Comparison of ENCODE assay signal across 11 cellular contexts in genomic region chr7:7221602-7222038, GRCh38. TPM values are rescaled to one million over a fixed set of nuclear protein-coding genes. Genes with fewer than 3 reads are reported as not detected.
DNase-seq lines count a peak whose midpoint lies in the region; ATAC-seq and TF ChIP-seq lines count a peak whose summit lies in the region.
"Had no signal": no experiment of that assay in that cellular context is flagged by ENCODE, and none has a peak within 500 bp of the region (broad histone marks: within the 10 kb centered on the region; RNA-seq: fewer than 3 reads in every experiment).

No MANE protein-coding gene starts in this region.

- H2BK120ac ChIP-seq in neuronal stem cell (ENCODE audit: low read depth, low read length), result no peak overlapping the region

- ATAC-seq in natural killer cell treated with Interleukin-12 subunit alpha and Interleukin-12 subunit beta and Interleukin-15 and Interleukin-18, amount 100 ng/mL, for 72 hours, result peak; percentile 72 to 76
- ATAC-seq in GM21447 (IDR thresholded peaks at IDR 0.05; ENCODE audit: unreplicated experiment), result no peak

- no peak for TF ChIP-seq EP300 in suprapubic skin (IDR thresholded peaks at IDR 0.05)

- TF ChIP-seq CTCF in endodermal cell (conservative IDR thresholded peaks at IDR 0.05), result no peak
- TF ChIP-seq CTCF in suprapubic skin (IDR thresholded peaks at IDR 0.05), result no peak

- H4K91ac ChIP-seq in neuronal stem cell (ENCODE audit: low read depth, low read length, poor library complexity), result no peak overlapping the region

- no peak overlapping the region for H3K4me2 ChIP-seq in neuronal stem cell (ENCODE audit: insufficient read depth, low read length, poor library complexity, severe bottlenecking)

- no peak for TF ChIP-seq POLR2A in suprapubic skin (IDR thresholded peaks at IDR 0.05)

- no peak overlapping the region for H2BK5ac ChIP-seq in neuronal stem cell (ENCODE audit: low read length)

- H3K9me3 ChIP-seq in endodermal cell (ENCODE audit: control insufficient read depth, low read length) (peaks cover 25% of the 10 kb centered on the region), neuronal stem cell (replicated peaks in 1 of 2; ENCODE audit: control insufficient read depth in 2 of 2, insufficient read depth in 1 of 2, low read depth in 1 of 2, low read length in 2 of 2) (no peaks in the 10 kb centered on the region), suprapubic skin (no peaks in the 10 kb centered on the region)

- peaks cover 35% of the 10 kb centered on the region for H3K36me3 Mint-ChIP-seq in endodermal cell (ENCODE audit: low read depth)
- peaks cover 12% of the 10 kb centered on the region for H3K36me3 Mint-ChIP-seq in natural killer cell treated with Interleukin-12 subunit alpha and Interleukin-12 subunit beta and Interleukin-15 and Interleukin-18, amount 100 ng/mL, for 72 hours

- no peak overlapping the region for H3K4ac ChIP-seq in neuronal stem cell (ENCODE audit: low read length)

- peaks cover 4% of the 10 kb centered on the region for H3K9me3 Mint-ChIP-seq in endodermal cell
- no peaks in the 10 kb centered on the region for H3K9me3 Mint-ChIP-seq in natural killer cell treated with Interleukin-12 subunit alpha and Interleukin-12 subunit beta and Interleukin-15 and Interleukin-18, amount 100 ng/mL, for 72 hours

- H3K18ac ChIP-seq in neuronal stem cell (ENCODE audit: low read length), result no peak overlapping the region

- H3K9ac ChIP-seq in endodermal cell (ENCODE audit: extremely low read depth, low read length, poor library complexity, severe bottlenecking), result no peak overlapping the region
- H3K9ac ChIP-seq in neuronal stem cell (ENCODE audit: low read depth, low read length, poor library complexity), result no peak overlapping the region

- H3K4me1 ChIP-seq in endodermal cell (ENCODE audit: control insufficient read depth, insufficient read depth, low read length) (no peaks in the 10 kb centered on the region), neuronal stem cell (ENCODE audit: control insufficient read depth in 2 of 2, insufficient read depth in 1 of 2, low read depth in 1 of 2, low read length in 2 of 2) (no peaks in the 10 kb centered on the region), suprapubic skin (peaks cover 5% of the 10 kb centered on the region)

- H4K8ac ChIP-seq in neuronal stem cell (ENCODE audit: low read depth, low read length), result no peak overlapping the region

- H3K23ac ChIP-seq in neuronal stem cell (ENCODE audit: low read depth, low read length, poor library complexity), result no peak overlapping the region

- no peak overlapping the region for H2AFZ ChIP-seq in neuronal stem cell (ENCODE audit: low read length)

- H3K27ac Mint-ChIP-seq in endodermal cell, result peak overlapping the region; percentile 17
- peak overlapping the region; percentile 1 to 47 for H3K27ac Mint-ChIP-seq in natural killer cell treated with Interleukin-12 subunit alpha and Interleukin-12 subunit beta and Interleukin-15 and Interleukin-18, amount 100 ng/mL, for 72 hours

- no peak overlapping the region for H2BK15ac ChIP-seq in neuronal stem cell (ENCODE audit: low read length)

- H3K4me1 Mint-ChIP-seq in endodermal cell, result peaks cover 13% of the 10 kb centered on the region
- H3K4me1 Mint-ChIP-seq in natural killer cell treated with Interleukin-12 subunit alpha and Interleukin-12 subunit beta and Interleukin-15 and Interleukin-18, amount 100 ng/mL, for 72 hours (ENCODE audit: low read depth in 2 of 2), result peaks cover 41 to 42% of the 10 kb centered on the region in 2 donors

- H2AK5ac ChIP-seq in neuronal stem cell (ENCODE audit: low read depth, low read length), result no peak overlapping the region

- H3K27ac ChIP-seq in endodermal cell (ENCODE audit: low read depth, low read length) (no peak overlapping the region), neuronal stem cell (replicated peaks; ENCODE audit: low read length) (no peak overlapping the region), suprapubic skin (no peak overlapping the region)
- H3K27ac ChIP-seq: tibial nerve, VCaP had no signal

- H3K27me3 Mint-ChIP-seq in endodermal cell (ENCODE audit: insufficient read depth), result no peaks in the 10 kb centered on the region
- H3K27me3 Mint-ChIP-seq in natural killer cell treated with Interleukin-12 subunit alpha and Interleukin-12 subunit beta and Interleukin-15 and Interleukin-18, amount 100 ng/mL, for 72 hours, result no peaks in the 10 kb centered on the region

- H2BK12ac ChIP-seq in neuronal stem cell (ENCODE audit: low read length), result no peak overlapping the region

- H3K36me3 ChIP-seq in endodermal cell (ENCODE audit: control insufficient read depth, insufficient read depth, low read length) (peaks cover 93% of the 10 kb centered on the region), neuronal stem cell (replicated peaks in 1 of 2; ENCODE audit: control insufficient read depth in 2 of 2, insufficient read depth in 2 of 2, low read length in 2 of 2) (peaks cover 3% of the 10 kb centered on the region in 2 donors), suprapubic skin (no peaks in the 10 kb centered on the region)

- no peak overlapping the region for H3K14ac ChIP-seq in neuronal stem cell (ENCODE audit: low read length)

- no peaks in the 10 kb centered on the region for H3K27me3 ChIP-seq in endodermal cell (ENCODE audit: control insufficient read depth, insufficient read depth, low read length, poor library complexity, severe bottlenecking)
- H3K27me3 ChIP-seq in neuronal stem cell (ENCODE audit: control insufficient read depth in 3 of 3, insufficient read depth in 3 of 3, low read depth in 1 of 3, low read length in 3 of 3), result no peaks in the 10 kb centered on the region
- no peaks in the 10 kb centered on the region for H3K27me3 ChIP-seq in suprapubic skin
- H3K27me3 ChIP-seq: tibial nerve had no signal

- H3K4me3 ChIP-seq in endodermal cell (ENCODE audit: low read length) (no peak overlapping the region), neuronal stem cell (ENCODE audit: low read length in 2 of 2) (no peak overlapping the region), suprapubic skin (no peak overlapping the region)
- H3K4me3 ChIP-seq: tibial nerve had no signal

- H3K79me1 ChIP-seq in neuronal stem cell (ENCODE audit: low read depth, low read length), result no peaks in the 10 kb centered on the region

- H3K4me3 Mint-ChIP-seq in endodermal cell, result no peak overlapping the region
- H3K4me3 Mint-ChIP-seq in natural killer cell treated with Interleukin-12 subunit alpha and Interleukin-12 subunit beta and Interleukin-15 and Interleukin-18, amount 100 ng/mL, for 72 hours, result peak overlapping the region; percentile 1

- peak; percentile 68 for DNase-seq in Daoy (ENCODE audit: low read depth)
- peak; percentile 22 for DNase-seq in NCI-H69 (lab: John Stamatoyannopoulos, UW)
- no peak for DNase-seq in endodermal cell
- no peak for DNase-seq in natural killer cell treated with Interleukin-12 subunit alpha and Interleukin-12 subunit beta and Interleukin-15 and Interleukin-18, amount 100 ng/mL, for 72 hours (ENCODE audit: low spot score)
- no peak for DNase-seq in neuronal stem cell (ENCODE audit: low spot score)
- DNase-seq in central memory CD4-positive, alpha-beta T cell, result no peak
- no peak for DNase-seq in suprapubic skin (ENCODE audit: low spot score in 2 of 2)
- DNase-seq: NCI-H510A had no signal

- 90 to 93% methylated on average over 2 of the region's 2 CpGs for WGBS in endodermal cell (ENCODE audit: insufficient coverage in 1 of 2, insufficient read length in 1 of 2), 2 experiments
- no CpG with 5 or more reads among the region's 2 CpGs for WGBS in neuronal stem cell (ENCODE audit: extremely low coverage in 2 of 2, insufficient read length in 2 of 2, insufficient replicate concordance in 1 of 2), 2 donors
- WGBS in suprapubic skin, result 18% methylated on average over 2 of the region's 2 CpGs

RNA-seq across cellular contexts. Expression of gene C1GALT1, which starts 39.3 kb away (rescaled TPM):
- total RNA-seq in Daoy (2014; rRNA removed; shearing (Covaris generic)), result 34.6 and 46.0 TPM in 2 replicates
- total RNA-seq in endodermal cell (100 to 1,000 TPM in 1 of 2 donors, 10 to 100 TPM in 1; 65.7 to 132 TPM), suprapubic skin (10 to 100 TPM; 13.3 to 65.0 (median 30.3) TPM)
- 38.2 TPM for polyA plus RNA-seq in endodermal cell (2013, experiment 1 of 2)
- polyA plus RNA-seq in endodermal cell (2013, experiment 2 of 2), result 48.4 TPM
- total RNA-seq in natural killer cell treated with Interleukin-12 subunit alpha and Interleukin-12 subunit beta and Interleukin-15 and Interleukin-18, amount 100 ng/mL, for 72 hours, result 10 to 100 TPM; 30.7 to 49.3 TPM
- 19.7 TPM for polyA plus RNA-seq in neuronal stem cell (2013, experiment 1 of 2)
- 19.2 TPM for polyA plus RNA-seq in neuronal stem cell (2013, experiment 2 of 2)

Comparison
In these comparisons a context has a peak if more than half of its experiments do, and no peak if none do; other contexts are left out.
1. DNase-seq: peak in Daoy (single experiment) and NCI-H69 (single experiment); none in endodermal cell (single experiment), natural killer cell treated with Interleukin-12 subunit alpha and Interleukin-12 subunit beta and Interleukin-15 and Interleukin-18, amount 100 ng/mL, for 72 hours (single experiment), neuronal stem cell (single experiment), central memory CD4-positive, alpha-beta T cell (single experiment) and suprapubic skin (0 of 2).